In the genomic region with DNA sequence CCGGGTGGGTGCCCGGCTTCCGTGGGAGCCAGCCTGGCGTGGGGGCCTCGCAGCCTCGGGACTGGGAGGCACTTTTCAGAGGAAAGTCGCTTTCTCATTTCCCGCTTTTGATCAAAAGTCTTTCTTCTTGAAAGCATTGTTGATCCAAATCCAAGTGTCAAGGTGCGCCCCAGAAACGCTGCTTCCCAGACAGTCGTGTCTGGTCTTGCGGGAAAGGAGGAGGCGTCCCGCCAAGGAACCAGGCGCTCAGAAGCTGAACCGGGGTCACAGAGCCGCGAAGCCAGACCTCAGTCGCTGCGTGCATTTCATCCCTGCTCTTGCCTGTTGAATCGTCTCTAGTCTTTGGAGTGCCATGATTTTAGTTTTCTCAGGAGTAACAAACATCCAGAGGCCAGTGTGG, we compare ENCODE assay signal across 1 cellular context.
A peak's percentile ranks its signal among the peaks of the same experiment; 100 is the strongest.
TF ChIP-seq lines count a peak whose summit lies in the region.

No MANE protein-coding gene starts in this region.

TF ChIP-seq in K562, 482 proteins besides CTCF, POLR2A, EP300 and RAD21:
- TF ChIP-seq, protein P1, sequence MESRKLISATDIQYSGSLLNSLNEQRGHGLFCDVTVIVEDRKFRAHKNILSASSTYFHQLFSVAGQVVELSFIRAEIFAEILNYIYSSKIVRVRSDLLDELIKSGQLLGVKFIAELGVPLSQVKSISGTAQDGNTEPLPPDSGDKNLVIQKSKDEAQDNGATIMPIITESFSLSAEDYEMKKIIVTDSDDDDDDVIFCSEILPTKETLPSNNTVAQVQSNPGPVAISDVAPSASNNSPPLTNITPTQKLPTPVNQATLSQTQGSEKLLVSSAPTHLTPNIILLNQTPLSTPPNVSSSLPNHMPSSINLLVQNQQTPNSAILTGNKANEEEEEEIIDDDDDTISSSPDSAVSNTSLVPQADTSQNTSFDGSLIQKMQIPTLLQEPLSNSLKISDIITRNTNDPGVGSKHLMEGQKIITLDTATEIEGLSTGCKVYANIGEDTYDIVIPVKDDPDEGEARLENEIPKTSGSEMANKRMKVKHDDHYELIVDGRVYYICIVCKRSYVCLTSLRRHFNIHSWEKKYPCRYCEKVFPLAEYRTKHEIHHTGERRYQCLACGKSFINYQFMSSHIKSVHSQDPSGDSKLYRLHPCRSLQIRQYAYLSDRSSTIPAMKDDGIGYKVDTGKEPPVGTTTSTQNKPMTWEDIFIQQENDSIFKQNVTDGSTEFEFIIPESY (CRISPR knock-in tag; IDR thresholded peaks at IDR 0.05): peak; percentile 93
- TF ChIP-seq TCF3 (CRISPR knock-in tag; IDR thresholded peaks at IDR 0.05): no peak
